ENCODE assay signal across 10 cellular contexts in genomic region chr17:7444682-7445010, GRCh38. TPM values are rescaled to one million over a fixed set of nuclear protein-coding genes. Genes with fewer than 3 reads are reported as not detected.
DNase-seq lines count a peak whose midpoint lies in the region; ATAC-seq, FAIRE-seq and TF ChIP-seq lines count a peak whose summit lies in the region.
"Had no signal": no experiment of that assay in that cellular context is flagged by ENCODE, and none has a peak within 500 bp of the region (broad histone marks: within the 10 kb centered on the region; RNA-seq: fewer than 3 reads in every experiment).

No MANE protein-coding gene starts in this region.

- no TSS peak for BruUV-seq in HepG2 (replicated peaks; lab: Mats Ljungman, UMichigan)

- H3K4me3 Mint-ChIP-seq in activated T-helper 1 cell treated with anti-CD3 and anti-CD28 coated beads, Interleukin-12 subunit alpha, Interleukin-12 subunit beta, Interleukin-2, Interleukin-4 antibody, amounts not matched to agents 30 ng/mL and 10 ng/mL and 1 ng/mL, durations not matched to agents 14 hours and 24 hours and 36 hours, result peak overlapping the region; percentile 47

- peaks cover 29% of the 10 kb centered on the region for H3K36me3 Mint-ChIP-seq in activated T-helper 1 cell treated with anti-CD3 and anti-CD28 coated beads, Interleukin-12 subunit alpha, Interleukin-12 subunit beta, Interleukin-2, Interleukin-4 antibody, amounts not matched to agents 30 ng/mL and 10 ng/mL and 1 ng/mL, durations not matched to agents 14 hours and 24 hours and 36 hours (ENCODE audit: low read depth)

- CTCF ChIA-PET in HepG2 (lab: Yijun Ruan, JAX; ENCODE audit: low intra/inter-chr PET ratio, low total read pairs), result interaction anchor here (1.3 kb wide), 1 partner anchor 88 kb away, joined by 3 read pairs; no protein-coding TSS in a partner anchor

- TF ChIP-seq CTCF in left ventricle myocardium inferior (IDR thresholded peaks at IDR 0.05; ENCODE audit: borderline replicate concordance), result no peak
- no peak for TF ChIP-seq CTCF in HepG2 (CRISPR knock-in tag; IDR thresholded peaks at IDR 0.05)
- no peak for TF ChIP-seq CTCF in vagina (IDR thresholded peaks at IDR 0.05)

- H3K9me3 ChIP-seq in left ventricle myocardium inferior (replicated peaks) (no peaks in the 10 kb centered on the region), HepG2 (ENCODE audit: low read length) (no peaks in the 10 kb centered on the region), vagina (no peaks in the 10 kb centered on the region)

- ATAC-seq in left cardiac atrium (no peak), HepG2 (no peak)

- POLR2A ChIA-PET in HepG2 (lab: Yijun Ruan, JAX), result interaction anchor here (0.6 to 3.7 kb wide), 12 partner anchors 9 to 242 kb away, joined by 3 to 48 read pairs (median 6); partner anchors contain the start of genes CD68, PLSCR3, POLR2A and TMEM102

- H3K4me3 ChIP-seq in left ventricle myocardium inferior, result peak overlapping the region; percentile 70
- H3K4me3 ChIP-seq in HepG2 (replicated peaks in 1 of 3; ENCODE audit: insufficient read depth in 1 of 3, low read depth in 2 of 3, low read length in 3 of 3), result peak overlapping the region in 2 of 3 experiments; percentile 62 to 85; a peak in 5 of 6 replicates
- peak overlapping the region; percentile 32 to 33 for H3K4me3 ChIP-seq in vagina

- H3K27ac ChIP-seq in left ventricle myocardium inferior (replicated peaks) (peak overlapping the region; percentile 74), HepG2 (ENCODE audit: extremely low read length, insufficient read depth, low read length) (no peak overlapping the region), vagina (peak overlapping the region; percentile 58)

- H3K27me3 ChIP-seq in left ventricle myocardium inferior (ENCODE audit: low read depth) (peaks cover 48% of the 10 kb centered on the region), HepG2 (ENCODE audit: control insufficient read depth in 1 of 2, insufficient read depth in 2 of 2, low read length in 2 of 2) (peaks cover 6 to 27% of the 10 kb centered on the region in 2 experiments; a peak in 4 of 5 replicates), vagina (no peaks in the 10 kb centered on the region)

- TF ChIP-seq POLR2A in HepG2 (IDR thresholded peaks at IDR 0.05; ENCODE audit: insufficient read depth in 1 of 2, low read depth in 2 of 2, low read length in 2 of 2) (no peak), vagina (IDR thresholded peaks at IDR 0.05) (no peak)

- H3K9ac ChIP-seq in HepG2 (ENCODE audit: insufficient read depth, low read depth, low read length), result peak overlapping the region; percentile 75

- peak overlapping the region; percentile 89 for H3K4me2 ChIP-seq in HepG2 (ENCODE audit: low read depth, low read length)

- intact Hi-C loops in left ventricle myocardium inferior (cut with micrococcal nuclease), result no loop called here
- intact Hi-C loops in left cardiac atrium (cut with DNase I), result no loop called here
- intact Hi-C loops in activated T-helper 1 cell treated with anti-CD3 and anti-CD28 coated beads, Interleukin-12 subunit alpha, Interleukin-12 subunit beta, Interleukin-2, Interleukin-4 antibody, amounts not matched to agents 30 ng/mL and 10 ng/mL and 1 ng/mL, durations not matched to agents 14 hours and 24 hours and 36 hours (cut with micrococcal nuclease), result loop anchor here (1.0 kb wide), 1 partner anchor 11 kb away; no protein-coding TSS in a partner anchor
- intact Hi-C loops in HepG2 (cut with micrococcal nuclease; ENCODE audit: unreplicated experiment), result loop anchor here (1.0 to 5.0 kb wide), 2 partner anchors 38 to 115 kb away; partner anchors contain the start of genes NEURL4, POLR2A and SLC35G6
- intact Hi-C loops in vagina (cut with DNase I), result no loop called here

- H3K36me3 ChIP-seq in left ventricle myocardium inferior, result no peaks in the 10 kb centered on the region
- no peaks in the 10 kb centered on the region for H3K36me3 ChIP-seq in HepG2 (replicated peaks in 1 of 2; ENCODE audit: control insufficient read depth in 1 of 2, insufficient read depth in 2 of 2, low read length in 2 of 2)
- no peaks in the 10 kb centered on the region for H3K36me3 ChIP-seq in vagina

- no peaks in the 10 kb centered on the region for H3K9me3 Mint-ChIP-seq in activated T-helper 1 cell treated with anti-CD3 and anti-CD28 coated beads, Interleukin-12 subunit alpha, Interleukin-12 subunit beta, Interleukin-2, Interleukin-4 antibody, amounts not matched to agents 30 ng/mL and 10 ng/mL and 1 ng/mL, durations not matched to agents 14 hours and 24 hours and 36 hours

- H2AFZ ChIP-seq in HepG2 (ENCODE audit: low read length), result no peak overlapping the region

- H3K27ac Mint-ChIP-seq in activated T-helper 1 cell treated with anti-CD3 and anti-CD28 coated beads, Interleukin-12 subunit alpha, Interleukin-12 subunit beta, Interleukin-2, Interleukin-4 antibody, amounts not matched to agents 30 ng/mL and 10 ng/mL and 1 ng/mL, durations not matched to agents 14 hours and 24 hours and 36 hours, result no peak overlapping the region

- H4K20me1 ChIP-seq in HepG2 (ENCODE audit: insufficient read depth, low read length), result no peaks in the 10 kb centered on the region

- 0% methylated on average over 2 of the region's 8 CpGs for WGBS in HepG2 (ENCODE audit: low lambda C conversion rate)

- no peak for DNase-seq in left ventricle myocardium inferior
- DNase-seq in left cardiac atrium, result no peak
- DNase-seq in activated T-helper 1 cell treated with anti-CD3 and anti-CD28 coated beads, Interleukin-12 subunit alpha, Interleukin-12 subunit beta, Interleukin-2, Interleukin-4 antibody, amounts not matched to agents 30 ng/mL and 10 ng/mL and 1 ng/mL, durations not matched to agents 14 hours and 24 hours and 36 hours (ENCODE audit: low spot score), result no peak
- no peak for DNase-seq in HepG2 (ENCODE audit: low spot score)
- DNase-seq in vagina (ENCODE audit: extremely low spot score in 2 of 2), result no peak
- no peak for DNase-seq in dedifferentiated amniotic fluid mesenchymal stem cell (ENCODE audit: extremely low spot score)
- no peak for DNase-seq in activated naive CD4-positive, alpha-beta T cell treated with Interleukin-2 at 50 U/mL for 16 hours
- DNase-seq in HuH-7 (ENCODE audit: low spot score), result no peak
- DNase-seq: NCI-H69 had no signal

- no peaks in the 10 kb centered on the region for H3K79me2 ChIP-seq in HepG2 (ENCODE audit: insufficient read depth, low read length)

- H3K27me3 Mint-ChIP-seq in activated T-helper 1 cell treated with anti-CD3 and anti-CD28 coated beads, Interleukin-12 subunit alpha, Interleukin-12 subunit beta, Interleukin-2, Interleukin-4 antibody, amounts not matched to agents 30 ng/mL and 10 ng/mL and 1 ng/mL, durations not matched to agents 14 hours and 24 hours and 36 hours (ENCODE audit: insufficient read depth), result peaks cover 19% of the 10 kb centered on the region

- in situ Hi-C loops in HepG2 (cut with HindIII; ENCODE audit: extremely low pct_ligation_motif_present, low pct_unique_long_range_greater_than_20kb), result no loop called here

- H3K4me1 ChIP-seq in left ventricle myocardium inferior, result peaks cover 39% of the 10 kb centered on the region
- peaks cover 50% of the 10 kb centered on the region for H3K4me1 ChIP-seq in HepG2 (ENCODE audit: insufficient read depth, low read length)
- H3K4me1 ChIP-seq in vagina, result peaks cover 38% of the 10 kb centered on the region

- FAIRE-seq in HepG2 (lab: Jason Lieb, UNC), result no peak

- no peak for TF ChIP-seq RAD21 in HepG2 (CRISPR knock-in tag; IDR thresholded peaks at IDR 0.05)

- TF ChIP-seq EP300 in HepG2 (IDR thresholded peaks at IDR 0.05; ENCODE audit: low read depth in 2 of 2, low read length in 2 of 2) (no peak), HepG2 (CRISPR knock-in tag; IDR thresholded peaks at IDR 0.05; ENCODE audit: borderline replicate concordance) (no peak)

- H3K4me1 Mint-ChIP-seq in activated T-helper 1 cell treated with anti-CD3 and anti-CD28 coated beads, Interleukin-12 subunit alpha, Interleukin-12 subunit beta, Interleukin-2, Interleukin-4 antibody, amounts not matched to agents 30 ng/mL and 10 ng/mL and 1 ng/mL, durations not matched to agents 14 hours and 24 hours and 36 hours (ENCODE audit: low read depth), result peaks cover 21% of the 10 kb centered on the region

RNA-seq across cellular contexts. Expression of gene CHRNB1, which starts 0.2 kb away (rescaled TPM):
- total RNA-seq in left ventricle myocardium inferior, result 8.7 TPM
- total RNA-seq in left cardiac atrium, result 10 to 100 TPM; 12.4 to 13.8 TPM
- total RNA-seq in activated T-helper 1 cell treated with anti-CD3 and anti-CD28 coated beads, Interleukin-12 subunit alpha, Interleukin-12 subunit beta, Interleukin-2, Interleukin-4 antibody, amounts not matched to agents 30 ng/mL and 10 ng/mL and 1 ng/mL, durations not matched to agents 14 hours and 24 hours and 36 hours, result 6.6 and 7.0 TPM in 2 replicates
- 3.6 and 5.4 TPM in 2 replicates for total RNA-seq in HepG2 (2016; rRNA removed; fragmentation: Illumina TruSeq; extraction: Trizol)
- total RNA-seq in HepG2 (2016; cell fraction: cytosol; rRNA removed; fragmentation: Illumina TruSeq; extraction: Trizol; ENCODE audit: low read depth), result 2.0 and 3.3 TPM in 2 replicates
- 3.8 and 6.3 TPM in 2 replicates for total RNA-seq in HepG2 (2016; cell fraction: insoluble cytoplasmic fraction; rRNA removed; fragmentation: Illumina TruSeq; extraction: Trizol)
- 5.4 and 5.7 TPM in 2 replicates for total RNA-seq in HepG2 (2016; cell fraction: membrane; rRNA removed; fragmentation: Illumina TruSeq; extraction: Trizol)
- total RNA-seq in HepG2 (2016; cell fraction: nucleus; rRNA removed; fragmentation: Illumina TruSeq; extraction: Trizol), result 4.3 and 6.2 TPM in 2 replicates
- polyA plus RNA-seq in HepG2 (2011; rRNA removed), result 33.7 and 39.6 TPM in 2 replicates
- polyA plus RNA-seq in HepG2 (2011; cell fraction: cytosol; rRNA removed), result 31.4 and 33.2 TPM in 2 replicates
- 39.4 and 43.0 TPM in 2 replicates for polyA plus RNA-seq in HepG2 (2011; cell fraction: nucleus; rRNA removed)
- polyA plus RNA-seq in HepG2 (2012), result 19.3 and 22.8 TPM in 2 replicates
- 4.4 and 6.0 TPM in 2 replicates for polyA plus RNA-seq in HepG2 (2016; cell fraction: cytosol; fragmentation: Illumina TruSeq; extraction: Trizol; ENCODE audit: low read depth)
- 10.0 and 13.6 TPM in 2 replicates for polyA plus RNA-seq in HepG2 (2016; cell fraction: insoluble cytoplasmic fraction; fragmentation: Illumina TruSeq; extraction: Trizol; ENCODE audit: low read depth)
- 9.9 and 11.0 TPM in 2 replicates for polyA plus RNA-seq in HepG2 (2016; cell fraction: membrane; fragmentation: Illumina TruSeq; extraction: Trizol; ENCODE audit: low read depth)
- polyA plus RNA-seq in HepG2 (2016; cell fraction: nucleus; fragmentation: Illumina TruSeq; extraction: Trizol; ENCODE audit: insufficient read depth, low read depth), result 23.1 and 25.7 TPM in 2 replicates
- 2.6 and 35.4 TPM in 2 replicates for polyA minus RNA-seq in HepG2 (2011; rRNA and poly(A)+ RNA removed; ENCODE audit: low replicate concordance)
- 6.4 and 7.2 TPM in 2 replicates for polyA minus RNA-seq in HepG2 (2011; cell fraction: cytosol; rRNA and poly(A)+ RNA removed)
- 9.0 and 9.9 TPM in 2 replicates for polyA minus RNA-seq in HepG2 (2011; cell fraction: nucleus; rRNA and poly(A)+ RNA removed)
- 5.9 TPM for total RNA-seq in vagina

RNA-seq across cellular contexts. Expression of gene FGF11, which starts 5.3 kb away (rescaled TPM):
- 6.5 TPM for total RNA-seq in left ventricle myocardium inferior
- total RNA-seq in left cardiac atrium, result 10 to 100 TPM; 20.5 to 24.6 TPM
- total RNA-seq in activated T-helper 1 cell treated with anti-CD3 and anti-CD28 coated beads, Interleukin-12 subunit alpha, Interleukin-12 subunit beta, Interleukin-2, Interleukin-4 antibody, amounts not matched to agents 30 ng/mL and 10 ng/mL and 1 ng/mL, durations not matched to agents 14 hours and 24 hours and 36 hours, result 5.3 and 6.4 TPM in 2 replicates
- 0.20 and 0.55 TPM in 2 replicates for total RNA-seq in HepG2 (2016; rRNA removed; fragmentation: Illumina TruSeq; extraction: Trizol)
- total RNA-seq in HepG2 (2016; cell fraction: cytosol; rRNA removed; fragmentation: Illumina TruSeq; extraction: Trizol; ENCODE audit: low read depth), result 0.35 and 0.40 TPM in 2 replicates
- total RNA-seq in HepG2 (2016; cell fraction: insoluble cytoplasmic fraction; rRNA removed; fragmentation: Illumina TruSeq; extraction: Trizol), result 0.22 and 0.37 TPM in 2 replicates
- 0.52 and 0.77 TPM in 2 replicates for total RNA-seq in HepG2 (2016; cell fraction: membrane; rRNA removed; fragmentation: Illumina TruSeq; extraction: Trizol)
- 0.13 and 0.53 TPM in 2 replicates for total RNA-seq in HepG2 (2016; cell fraction: nucleus; rRNA removed; fragmentation: Illumina TruSeq; extraction: Trizol)
- 7.0 and 7.6 TPM in 2 replicates for polyA plus RNA-seq in HepG2 (2011; rRNA removed)
- polyA plus RNA-seq in HepG2 (2011; cell fraction: cytosol; rRNA removed), result 4.4 and 5.5 TPM in 2 replicates
- polyA plus RNA-seq in HepG2 (2011; cell fraction: nucleus; rRNA removed), result 11.9 and 12.6 TPM in 2 replicates
- polyA plus RNA-seq in HepG2 (2012), result 4.0 and 6.3 TPM in 2 replicates
- 0.61 and 0.87 TPM in 2 replicates for polyA plus RNA-seq in HepG2 (2016; cell fraction: cytosol; fragmentation: Illumina TruSeq; extraction: Trizol; ENCODE audit: low read depth)
- polyA plus RNA-seq in HepG2 (2016; cell fraction: insoluble cytoplasmic fraction; fragmentation: Illumina TruSeq; extraction: Trizol; ENCODE audit: low read depth), result 0.62 and 1.0 TPM in 2 replicates
- polyA plus RNA-seq in HepG2 (2016; cell fraction: membrane; fragmentation: Illumina TruSeq; extraction: Trizol; ENCODE audit: low read depth), result 1.2 TPM in 2 replicates
- 1.1 and 1.6 TPM in 2 replicates for polyA plus RNA-seq in HepG2 (2016; cell fraction: nucleus; fragmentation: Illumina TruSeq; extraction: Trizol; ENCODE audit: insufficient read depth, low read depth)
- polyA minus RNA-seq in HepG2 (2011; rRNA and poly(A)+ RNA removed; ENCODE audit: low replicate concordance), result 3.3 and 7.7 TPM in 2 replicates
- 2.0 and 2.3 TPM in 2 replicates for polyA minus RNA-seq in HepG2 (2011; cell fraction: cytosol; rRNA and poly(A)+ RNA removed)
- polyA minus RNA-seq in HepG2 (2011; cell fraction: nucleus; rRNA and poly(A)+ RNA removed), result 1.1 and 1.2 TPM in 2 replicates
- total RNA-seq in vagina, result 10.8 TPM

RNA-seq across cellular contexts. Expression of gene TMEM102, which starts 9.4 kb away (rescaled TPM):
- total RNA-seq in left ventricle myocardium inferior, result 2.7 TPM
- total RNA-seq in left cardiac atrium, result 1 to 10 TPM; 2.7 to 2.9 TPM
- total RNA-seq in activated T-helper 1 cell treated with anti-CD3 and anti-CD28 coated beads, Interleukin-12 subunit alpha, Interleukin-12 subunit beta, Interleukin-2, Interleukin-4 antibody, amounts not matched to agents 30 ng/mL and 10 ng/mL and 1 ng/mL, durations not matched to agents 14 hours and 24 hours and 36 hours, result 12.3 and 14.0 TPM in 2 replicates
- total RNA-seq in HepG2 (2016; rRNA removed; fragmentation: Illumina TruSeq; extraction: Trizol), result 2.0 and 3.1 TPM in 2 replicates
- 0.10 and 0.18 TPM in 2 replicates for total RNA-seq in HepG2 (2016; cell fraction: cytosol; rRNA removed; fragmentation: Illumina TruSeq; extraction: Trizol; ENCODE audit: low read depth)
- 1.7 and 3.1 TPM in 2 replicates for total RNA-seq in HepG2 (2016; cell fraction: insoluble cytoplasmic fraction; rRNA removed; fragmentation: Illumina TruSeq; extraction: Trizol)
- total RNA-seq in HepG2 (2016; cell fraction: membrane; rRNA removed; fragmentation: Illumina TruSeq; extraction: Trizol), result 0.15 and 0.62 TPM in 2 replicates
- total RNA-seq in HepG2 (2016; cell fraction: nucleus; rRNA removed; fragmentation: Illumina TruSeq; extraction: Trizol), result 1.6 and 2.4 TPM in 2 replicates
- polyA plus RNA-seq in HepG2 (2011; rRNA removed), result 1.6 and 2.8 TPM in 2 replicates
- polyA plus RNA-seq in HepG2 (2011; cell fraction: cytosol; rRNA removed), result 1.5 and 2.3 TPM in 2 replicates
- 4.4 and 4.5 TPM in 2 replicates for polyA plus RNA-seq in HepG2 (2011; cell fraction: nucleus; rRNA removed)
- polyA plus RNA-seq in HepG2 (2012), result 2.1 and 3.0 TPM in 2 replicates
- polyA plus RNA-seq in HepG2 (2016; cell fraction: cytosol; fragmentation: Illumina TruSeq; extraction: Trizol; ENCODE audit: low read depth), result 0.12 and 0.27 TPM in 2 replicates
- 1.5 and 1.8 TPM in 2 replicates for polyA plus RNA-seq in HepG2 (2016; cell fraction: insoluble cytoplasmic fraction; fragmentation: Illumina TruSeq; extraction: Trizol; ENCODE audit: low read depth)
- 0.18 and 0.31 TPM in 2 replicates for polyA plus RNA-seq in HepG2 (2016; cell fraction: membrane; fragmentation: Illumina TruSeq; extraction: Trizol; ENCODE audit: low read depth)
- polyA plus RNA-seq in HepG2 (2016; cell fraction: nucleus; fragmentation: Illumina TruSeq; extraction: Trizol; ENCODE audit: insufficient read depth, low read depth), result 3.5 and 3.8 TPM in 2 replicates
- 4.3 and 4.8 TPM in 2 replicates for polyA minus RNA-seq in HepG2 (2011; rRNA and poly(A)+ RNA removed; ENCODE audit: low replicate concordance)
- 2.1 and 2.3 TPM in 2 replicates for polyA minus RNA-seq in HepG2 (2011; cell fraction: cytosol; rRNA and poly(A)+ RNA removed)
- 1.9 and 2.4 TPM in 2 replicates for polyA minus RNA-seq in HepG2 (2011; cell fraction: nucleus; rRNA and poly(A)+ RNA removed)
- 9.8 TPM for total RNA-seq in vagina

RNA-seq across cellular contexts. Expression of gene SPEM3, which starts 16.0 kb away (rescaled TPM):
- not detected for total RNA-seq in left ventricle myocardium inferior
- not detected for total RNA-seq in left cardiac atrium
- total RNA-seq in activated T-helper 1 cell treated with anti-CD3 and anti-CD28 coated beads, Interleukin-12 subunit alpha, Interleukin-12 subunit beta, Interleukin-2, Interleukin-4 antibody, amounts not matched to agents 30 ng/mL and 10 ng/mL and 1 ng/mL, durations not matched to agents 14 hours and 24 hours and 36 hours, result not detected in 2 replicates
- not detected in 2 replicates for total RNA-seq in HepG2 (2016; rRNA removed; fragmentation: Illumina TruSeq; extraction: Trizol)
- total RNA-seq in HepG2 (2016; cell fraction: cytosol; rRNA removed; fragmentation: Illumina TruSeq; extraction: Trizol; ENCODE audit: low read depth), result not detected in 2 replicates
- total RNA-seq in HepG2 (2016; cell fraction: insoluble cytoplasmic fraction; rRNA removed; fragmentation: Illumina TruSeq; extraction: Trizol), result not detected in 2 replicates
- not detected in 2 replicates for total RNA-seq in HepG2 (2016; cell fraction: membrane; rRNA removed; fragmentation: Illumina TruSeq; extraction: Trizol)
- total RNA-seq in HepG2 (2016; cell fraction: nucleus; rRNA removed; fragmentation: Illumina TruSeq; extraction: Trizol), result not detected in 2 replicates
- polyA plus RNA-seq in HepG2 (2011; rRNA removed), result not detected in 2 replicates
- polyA plus RNA-seq in HepG2 (2011; cell fraction: cytosol; rRNA removed), result not detected in 2 replicates
- polyA plus RNA-seq in HepG2 (2011; cell fraction: nucleus; rRNA removed), result not detected in 2 replicates
- not detected in 2 replicates for polyA plus RNA-seq in HepG2 (2012)
- polyA plus RNA-seq in HepG2 (2016; cell fraction: cytosol; fragmentation: Illumina TruSeq; extraction: Trizol; ENCODE audit: low read depth), result not detected in 2 replicates
- not detected in 2 replicates for polyA plus RNA-seq in HepG2 (2016; cell fraction: insoluble cytoplasmic fraction; fragmentation: Illumina TruSeq; extraction: Trizol; ENCODE audit: low read depth)
- polyA plus RNA-seq in HepG2 (2016; cell fraction: membrane; fragmentation: Illumina TruSeq; extraction: Trizol; ENCODE audit: low read depth), result not detected in 2 replicates
- not detected in 2 replicates for polyA plus RNA-seq in HepG2 (2016; cell fraction: nucleus; fragmentation: Illumina TruSeq; extraction: Trizol; ENCODE audit: insufficient read depth, low read depth)
- polyA minus RNA-seq in HepG2 (2011; rRNA and poly(A)+ RNA removed; ENCODE audit: low replicate concordance), result not detected in 2 replicates
- polyA minus RNA-seq in HepG2 (2011; cell fraction: cytosol; rRNA and poly(A)+ RNA removed), result not detected in 2 replicates
- not detected in 2 replicates for polyA minus RNA-seq in HepG2 (2011; cell fraction: nucleus; rRNA and poly(A)+ RNA removed)
- not detected for total RNA-seq in vagina
- total RNA-seq: aorta had no signal
- polyA plus RNA-seq: aorta had no signal

RNA-seq across cellular contexts. Expression of gene SPEM2, which starts 19.2 kb away (rescaled TPM):
- total RNA-seq in left ventricle myocardium inferior, result not detected
- total RNA-seq in left cardiac atrium, result not detected
- total RNA-seq in activated T-helper 1 cell treated with anti-CD3 and anti-CD28 coated beads, Interleukin-12 subunit alpha, Interleukin-12 subunit beta, Interleukin-2, Interleukin-4 antibody, amounts not matched to agents 30 ng/mL and 10 ng/mL and 1 ng/mL, durations not matched to agents 14 hours and 24 hours and 36 hours, result not detected in 2 replicates
- not detected in 2 replicates for total RNA-seq in HepG2 (2016; rRNA removed; fragmentation: Illumina TruSeq; extraction: Trizol)
- not detected in 2 replicates for total RNA-seq in HepG2 (2016; cell fraction: cytosol; rRNA removed; fragmentation: Illumina TruSeq; extraction: Trizol; ENCODE audit: low read depth)
- total RNA-seq in HepG2 (2016; cell fraction: insoluble cytoplasmic fraction; rRNA removed; fragmentation: Illumina TruSeq; extraction: Trizol), result not detected in 2 replicates
- not detected in 2 replicates for total RNA-seq in HepG2 (2016; cell fraction: membrane; rRNA removed; fragmentation: Illumina TruSeq; extraction: Trizol)
- total RNA-seq in HepG2 (2016; cell fraction: nucleus; rRNA removed; fragmentation: Illumina TruSeq; extraction: Trizol), result not detected in 2 replicates
- polyA plus RNA-seq in HepG2 (2011; rRNA removed), result not detected in 2 replicates
- not detected in 2 replicates for polyA plus RNA-seq in HepG2 (2011; cell fraction: cytosol; rRNA removed)
- not detected in 2 replicates for polyA plus RNA-seq in HepG2 (2011; cell fraction: nucleus; rRNA removed)
- polyA plus RNA-seq in HepG2 (2012), result not detected in 2 replicates
- not detected in 2 replicates for polyA plus RNA-seq in HepG2 (2016; cell fraction: cytosol; fragmentation: Illumina TruSeq; extraction: Trizol; ENCODE audit: low read depth)
- not detected in 2 replicates for polyA plus RNA-seq in HepG2 (2016; cell fraction: insoluble cytoplasmic fraction; fragmentation: Illumina TruSeq; extraction: Trizol; ENCODE audit: low read depth)
- not detected in 2 replicates for polyA plus RNA-seq in HepG2 (2016; cell fraction: membrane; fragmentation: Illumina TruSeq; extraction: Trizol; ENCODE audit: low read depth)
- not detected in 2 replicates for polyA plus RNA-seq in HepG2 (2016; cell fraction: nucleus; fragmentation: Illumina TruSeq; extraction: Trizol; ENCODE audit: insufficient read depth, low read depth)
- polyA minus RNA-seq in HepG2 (2011; rRNA and poly(A)+ RNA removed; ENCODE audit: low replicate concordance), result not detected in 2 replicates
- not detected in 2 replicates for polyA minus RNA-seq in HepG2 (2011; cell fraction: cytosol; rRNA and poly(A)+ RNA removed)
- polyA minus RNA-seq in HepG2 (2011; cell fraction: nucleus; rRNA and poly(A)+ RNA removed), result not detected in 2 replicates
- not detected for total RNA-seq in vagina
- total RNA-seq: aorta had no signal
- polyA plus RNA-seq: aorta had no signal

Comparison
In these comparisons a context has a peak if more than half of its experiments do, and no peak if none do; other contexts are left out.
1. intact Hi-C loops: an anchor here in activated T-helper 1 cell treated with anti-CD3 and anti-CD28 coated beads, Interleukin-12 subunit alpha, Interleukin-12 subunit beta, Interleukin-2, Interleukin-4 antibody, amounts not matched to agents 30 ng/mL and 10 ng/mL and 1 ng/mL, durations not matched to agents 14 hours and 24 hours and 36 hours (1.0 kb wide) and HepG2 (1.0 to 5.0 kb wide); none called in left ventricle myocardium inferior, left cardiac atrium and vagina.